21 cellular contexts compared by ENCODE assay signal in the genomic region with DNA sequence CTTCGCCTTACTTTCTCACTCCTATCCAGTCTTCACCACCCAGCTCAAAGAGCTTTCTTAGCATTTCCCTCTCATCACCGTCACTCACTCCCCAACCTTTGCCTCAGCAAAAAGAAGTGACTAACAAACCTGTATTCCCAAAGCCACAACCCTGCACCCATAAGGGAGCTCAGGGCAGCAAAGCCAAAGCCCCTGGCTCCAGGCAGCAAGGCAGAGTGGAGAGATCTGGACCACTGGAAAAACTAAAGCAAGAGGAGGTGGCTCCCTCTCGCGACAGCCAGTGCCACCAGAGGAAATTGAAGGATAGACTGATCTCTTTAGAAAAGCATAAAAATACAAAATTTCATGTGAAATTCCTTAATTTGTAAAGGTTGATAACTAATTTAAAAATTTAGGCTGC. TPM values are rescaled to one million over a fixed set of nuclear protein-coding genes. Genes with fewer than 3 reads are reported as not detected.
"Had no signal": no experiment of that assay in that cellular context is flagged by ENCODE, and none has a peak within 500 bp of the region (broad histone marks: within the 10 kb centered on the region; RNA-seq: fewer than 3 reads in every experiment).

No MANE protein-coding gene starts in this region.

- DNase-seq: activated CD4-positive, alpha-beta T cell treated with anti-CD3 and anti-CD28 coated beads for 1 hour; activated naive CD4-positive, alpha-beta T cell; cerebellar nuclear complex; kidney; left ventricle myocardium inferior; occipital lobe; SK-N-SH; small intestine; stimulated activated naive CD8-positive, alpha-beta T cell treated with anti-CD3 and anti-CD28 coated beads, Interleukin-15, Interleukin-2, amounts not matched to agents 100 U/mL and 50 U/mL, for 24 hours; T-cell; T1000; transverse colon had no signal

- H2AFZ ChIP-seq: hepatocyte had no signal

- H3K27ac ChIP-seq: ascending aorta, breast epithelium, hepatocyte, right atrium auricular region, transverse colon had no signal

- H3K9me3 ChIP-seq: ascending aorta, breast epithelium, left ventricle myocardium inferior, right atrium auricular region, SK-N-SH, transverse colon had no signal

- H3K79me2 ChIP-seq: hepatocyte had no signal

- ATAC-seq: natural killer cell treated with Interleukin-12 subunit alpha and Interleukin-12 subunit beta and Interleukin-15 and Interleukin-18, amount 100 ng/mL, for 72 hours; stimulated activated naive CD8-positive, alpha-beta T cell treated with anti-CD3 and anti-CD28 coated beads, Interleukin-15, Interleukin-2, amounts not matched to agents 100 U/mL and 50 U/mL, for 24 hours; T-cell had no signal

- H3K4me2 ChIP-seq: hepatocyte, SK-N-SH had no signal

- H3K9me3 Mint-ChIP-seq: memory B cell; natural killer cell treated with Interleukin-12 subunit alpha and Interleukin-12 subunit beta and Interleukin-15 and Interleukin-18, amount 100 ng/mL, for 72 hours had no signal

- H3K27ac Mint-ChIP-seq: activated T-helper 1 cell treated with anti-CD3 and anti-CD28 coated beads, Interleukin-12 subunit alpha, Interleukin-12 subunit beta, Interleukin-2, Interleukin-4 antibody, amounts not matched to agents 30 ng/mL and 10 ng/mL and 1 ng/mL, durations not matched to agents 14 hours and 24 hours and 36 hours; memory B cell; natural killer cell treated with Interleukin-12 subunit alpha and Interleukin-12 subunit beta and Interleukin-15 and Interleukin-18, amount 100 ng/mL, for 72 hours; progenitor cell of endocrine pancreas; T-cell had no signal

- H3K9me2 ChIP-seq: SK-N-SH had no signal

- H3K4me3 ChIP-seq: ascending aorta, breast epithelium, hepatocyte, left ventricle myocardium inferior, right atrium auricular region, transverse colon had no signal

- H3K27me3 ChIP-seq: ascending aorta, breast epithelium, hepatocyte, right atrium auricular region, transverse colon had no signal

- H3K36me3 Mint-ChIP-seq: memory B cell; natural killer cell treated with Interleukin-12 subunit alpha and Interleukin-12 subunit beta and Interleukin-15 and Interleukin-18, amount 100 ng/mL, for 72 hours; T-cell had no signal

- H3K4me3 Mint-ChIP-seq: activated T-helper 1 cell treated with anti-CD3 and anti-CD28 coated beads, Interleukin-12 subunit alpha, Interleukin-12 subunit beta, Interleukin-2, Interleukin-4 antibody, amounts not matched to agents 30 ng/mL and 10 ng/mL and 1 ng/mL, durations not matched to agents 14 hours and 24 hours and 36 hours; memory B cell; natural killer cell treated with Interleukin-12 subunit alpha and Interleukin-12 subunit beta and Interleukin-15 and Interleukin-18, amount 100 ng/mL, for 72 hours; T-cell had no signal

- H3K36me3 ChIP-seq: ascending aorta, breast epithelium, left ventricle myocardium inferior, right atrium auricular region, transverse colon had no signal

- H3K9ac ChIP-seq: SK-N-SH had no signal

RNA-seq across cellular contexts. Expression of gene TMEM158, which starts 54.8 kb away (rescaled TPM):
- total RNA-seq: activated CD8-positive, alpha-beta memory T cell treated with anti-CD3 and anti-CD28 coated beads for 36 hours; ascending aorta; right atrium auricular region had no signal
